Comparison of ENCODE assay signal across 25 cellular contexts in the genomic region with DNA sequence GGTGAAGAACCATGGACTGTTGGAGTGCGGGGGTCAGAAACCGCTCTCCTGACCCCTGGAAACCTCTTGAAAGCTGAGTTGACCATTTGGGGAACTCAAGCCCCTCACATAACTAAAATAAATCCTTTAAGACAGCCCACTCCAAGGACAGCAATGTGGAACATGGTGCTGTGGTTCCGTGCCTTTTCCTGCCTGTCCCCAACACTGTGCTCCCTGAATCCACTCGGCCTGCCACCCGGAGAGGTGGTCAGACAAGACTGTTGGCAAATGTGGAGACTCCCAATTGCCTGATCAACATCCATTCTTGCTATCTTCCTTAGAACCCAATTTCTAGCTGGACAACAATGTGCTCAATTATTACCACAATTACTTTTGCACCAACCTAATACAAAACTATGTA.
"Had no signal": no experiment of that assay in that cellular context is flagged by ENCODE, and none has a peak within 500 bp of the region (broad histone marks: within the 10 kb centered on the region; RNA-seq: fewer than 3 reads in every experiment).

No MANE protein-coding gene starts in this region.

- H3K36me3 ChIP-seq: pancreas, prostate gland, spleen, tibial nerve, upper lobe of left lung, vagina had no signal

- H3K4me1 Mint-ChIP-seq: stimulated activated effector memory CD8-positive, alpha-beta T cell treated with anti-CD3 and anti-CD28 coated beads, Interleukin-12 subunit alpha, Interleukin-12 subunit beta, amount 100 ng/mL, for 72 hours had no signal

- H3K9me3 Mint-ChIP-seq: natural killer cell treated with Interleukin-12 subunit alpha and Interleukin-12 subunit beta and Interleukin-15 and Interleukin-18, amount 100 ng/mL, for 72 hours; stimulated activated effector memory CD8-positive, alpha-beta T cell treated with anti-CD3 and anti-CD28 coated beads, Interleukin-12 subunit alpha, Interleukin-12 subunit beta, amount 100 ng/mL, for 72 hours; stimulated activated naive CD8-positive, alpha-beta T cell treated with anti-CD3 and anti-CD28 coated beads, Interleukin-15, amount 100 ng/mL, for 72 hours had no signal

- H3K4me3 ChIP-seq: lung, mucosa of descending colon, pancreas, prostate gland, spleen, tibial nerve, upper lobe of left lung, vagina had no signal

- DNase-seq: hippocampal formation; kidney glomerular epithelial cell; left cardiac atrium; mesendoderm; midbrain; mucosa of descending colon; naive thymus-derived CD4-positive, alpha-beta T cell; pancreas; retina; right cardiac atrium; small intestine; spleen; stimulated activated CD4-positive, alpha-beta T cell treated with anti-CD3 and anti-CD28 coated beads, Interleukin-4, amount 100 ng/mL, for 24 hours; stimulated activated naive CD4-positive, alpha-beta T cell; stimulated activated naive CD8-positive, alpha-beta T cell treated with anti-CD3 and anti-CD28 coated beads, Interleukin-15, amount 100 ng/mL, for 72 hours; substantia nigra had no signal

- H3K4me1 ChIP-seq: pancreas, prostate gland, spleen, tibial nerve, upper lobe of left lung, vagina had no signal

- H3K9me3 ChIP-seq: mucosa of descending colon, pancreas, prostate gland, spleen, tibial nerve, upper lobe of left lung, vagina had no signal

- H3K27ac Mint-ChIP-seq: natural killer cell treated with Interleukin-12 subunit alpha and Interleukin-12 subunit beta and Interleukin-15 and Interleukin-18, amount 100 ng/mL, for 72 hours; stimulated activated effector memory CD8-positive, alpha-beta T cell treated with anti-CD3 and anti-CD28 coated beads, Interleukin-12 subunit alpha, Interleukin-12 subunit beta, amount 100 ng/mL, for 72 hours had no signal

- H3K36me3 Mint-ChIP-seq: naive thymus-derived CD4-positive, alpha-beta T cell; natural killer cell treated with Interleukin-12 subunit alpha and Interleukin-12 subunit beta and Interleukin-15 and Interleukin-18, amount 100 ng/mL, for 72 hours; stimulated activated effector memory CD8-positive, alpha-beta T cell treated with anti-CD3 and anti-CD28 coated beads, Interleukin-12 subunit alpha, Interleukin-12 subunit beta, amount 100 ng/mL, for 72 hours had no signal

- H3K27me3 Mint-ChIP-seq: natural killer cell treated with Interleukin-12 subunit alpha and Interleukin-12 subunit beta and Interleukin-15 and Interleukin-18, amount 100 ng/mL, for 72 hours; stimulated activated naive CD8-positive, alpha-beta T cell treated with anti-CD3 and anti-CD28 coated beads, Interleukin-15, amount 100 ng/mL, for 72 hours had no signal

- H3K27me3 ChIP-seq: pancreas, tibial nerve, upper lobe of left lung, vagina had no signal

- H3K27ac ChIP-seq: pancreas, prostate gland, spleen, tibial nerve, upper lobe of left lung, vagina had no signal

- H3K4me3 Mint-ChIP-seq: naive thymus-derived CD4-positive, alpha-beta T cell; natural killer cell treated with Interleukin-12 subunit alpha and Interleukin-12 subunit beta and Interleukin-15 and Interleukin-18, amount 100 ng/mL, for 72 hours; stimulated activated effector memory CD8-positive, alpha-beta T cell treated with anti-CD3 and anti-CD28 coated beads, Interleukin-12 subunit alpha, Interleukin-12 subunit beta, amount 100 ng/mL, for 72 hours; stimulated activated naive CD8-positive, alpha-beta T cell treated with anti-CD3 and anti-CD28 coated beads, Interleukin-15, amount 100 ng/mL, for 72 hours had no signal

- ATAC-seq: left cardiac atrium; left lobe of liver; mucosa of descending colon; naive thymus-derived CD4-positive, alpha-beta T cell; pancreas; sciatic nerve; stimulated activated effector memory CD8-positive, alpha-beta T cell treated with anti-CD3 and anti-CD28 coated beads, Interleukin-12 subunit alpha, Interleukin-12 subunit beta, amount 100 ng/mL, for 72 hours; stimulated activated naive CD8-positive, alpha-beta T cell treated with anti-CD3 and anti-CD28 coated beads, Interleukin-15, amount 100 ng/mL, for 72 hours had no signal
